ENCODE assay signal across 8 cellular contexts in the genomic region with DNA sequence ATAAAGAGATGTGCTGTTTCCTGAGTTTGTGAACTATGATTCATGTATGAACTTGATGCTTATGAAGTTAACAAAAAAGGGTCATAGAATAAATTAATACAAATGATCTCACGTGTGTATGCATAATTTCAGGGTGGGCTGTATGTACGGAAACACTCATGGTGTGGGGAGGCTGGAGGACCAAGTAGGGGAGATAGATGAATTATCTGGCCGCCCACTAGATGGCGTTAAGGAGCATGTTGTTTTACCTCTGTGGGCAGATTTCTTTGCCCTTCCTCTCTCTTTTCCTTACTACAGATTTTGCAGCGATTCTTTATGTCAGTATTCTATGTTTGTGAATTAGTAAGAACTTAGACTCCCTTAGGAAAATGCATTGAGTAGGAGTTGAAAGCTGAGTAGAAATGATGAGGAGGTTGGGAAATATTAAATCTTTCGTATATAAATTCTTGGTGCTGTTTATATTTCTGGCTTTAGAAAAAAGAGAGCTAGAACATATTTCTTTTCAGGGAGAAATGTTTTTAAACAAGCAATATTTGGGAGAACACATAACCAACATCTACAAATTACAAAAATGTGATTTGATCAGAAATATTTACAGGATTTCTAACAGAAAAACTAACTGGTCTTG. TPM values are rescaled to one million over a fixed set of nuclear protein-coding genes. Genes with fewer than 3 reads are reported as not detected.
DNase-seq lines count a peak whose midpoint lies in the region; ATAC-seq, FAIRE-seq and TF ChIP-seq lines count a peak whose summit lies in the region.

No MANE protein-coding gene starts in this region.

- H3K4me1 ChIP-seq in MM.1S (ENCODE audit: low read length): no peaks in the 10 kb centered on the region
- H3K4me1 ChIP-seq in K562 (replicated peaks in 1 of 2; ENCODE audit: control insufficient read depth in 2 of 2, insufficient read depth in 2 of 2, low read length in 2 of 2): no peaks in the 10 kb centered on the region
- H3K4me1 ChIP-seq in suprapubic skin: no peaks in the 10 kb centered on the region

- H3K9me3 ChIP-seq in MM.1S (replicated peaks; ENCODE audit: insufficient read depth, low read length) (no peaks in the 10 kb centered on the region), K562 (replicated peaks; ENCODE audit: control insufficient read depth, insufficient read depth, low read depth, low read length) (no peaks in the 10 kb centered on the region), suprapubic skin (no peaks in the 10 kb centered on the region)

- TF ChIP-seq EP300 in K562 (IDR thresholded peaks at IDR 0.05; ENCODE audit: low read length): no peak
- TF ChIP-seq EP300 in suprapubic skin (IDR thresholded peaks at IDR 0.05): no peak

- CTCF ChIA-PET in T-cell (lab: Charles Lee): interaction anchor here (0.5 to 0.7 kb wide), 6 partner anchors 11 to 951 kb away, joined by 3 to 8 read pairs (median 3); no protein-coding TSS in a partner anchor
- CTCF ChIA-PET in K562 (lab: Yijun Ruan, JAX; ENCODE audit: low intra/inter-chr PET ratio): no interaction called here

- TF ChIP-seq CTCF in MM.1S (IDR thresholded peaks at IDR 0.05; ENCODE audit: low read length): peak; percentile 74
- peak; percentile 56 to 63 (median 62) for TF ChIP-seq CTCF in K562 (IDR thresholded peaks at IDR 0.05 in 2 of 3, conservative IDR thresholded peaks at IDR 0.05 in 1 of 3; ENCODE audit: insufficient read depth in 2 of 3, low read depth in 1 of 3, low read length in 3 of 3)
- peak in 1 of 2 donors; percentile 46 for TF ChIP-seq CTCF in suprapubic skin (IDR thresholded peaks at IDR 0.05)

- H3K27me3 ChIP-seq in MM.1S (replicated peaks; ENCODE audit: insufficient read depth, low read length) (no peaks in the 10 kb centered on the region), K562 (ENCODE audit: control insufficient read depth in 2 of 2, insufficient read depth in 2 of 2, low read length in 2 of 2) (no peaks in the 10 kb centered on the region), suprapubic skin (peaks cover 4% of the 10 kb centered on the region)

- peak; percentile 64 for FAIRE-seq in K562 (lab: Jason Lieb, UNC)

- WGBS in K562 (ENCODE audit: insufficient coverage, low coverage, missing lambda C conversion rate): 1% methylated on average over 6 of the region's 6 CpGs
- 14% methylated on average over 6 of the region's 6 CpGs for WGBS in suprapubic skin

- peak; percentile 79 for ATAC-seq in GM21576 (IDR thresholded peaks at IDR 0.05; ENCODE audit: unreplicated experiment)
- ATAC-seq in T-cell (replicated peaks in 1 of 4): peak; percentile 38 to 66 (median 52)
- ATAC-seq in K562: peak; percentile 85

- H3K9ac ChIP-seq in MM.1S (ENCODE audit: low read length) (no peak overlapping the region), K562 (ENCODE audit: insufficient read depth in 1 of 2, low read depth in 2 of 2, low read length in 2 of 2) (no peak overlapping the region)

- H3K27ac ChIP-seq in MM.1S (ENCODE audit: low read length): no peak overlapping the region
- H3K27ac ChIP-seq in K562 (ENCODE audit: extremely low read depth, low read depth, low read length): no peak overlapping the region
- H3K27ac ChIP-seq in suprapubic skin: no peak overlapping the region

- peaks cover 13 to 19% of the 10 kb centered on the region in 2 donors for H3K27me3 Mint-ChIP-seq in T-cell

- POLR2A ChIA-PET in T-cell (lab: Charles Lee) (no interaction called here), K562 (lab: Yijun Ruan, JAX) (no interaction called here)

- no peaks in the 10 kb centered on the region for H3K36me3 Mint-ChIP-seq in T-cell

- H3K4me3 ChIP-seq in MM.1S (ENCODE audit: low read length): no peak overlapping the region
- H3K4me3 ChIP-seq in K562: no peak overlapping the region
- H3K4me3 ChIP-seq in suprapubic skin: no peak overlapping the region

- DNase-seq in G401 (ENCODE audit: low spot score): peak; percentile 57
- peak; percentile 59 for DNase-seq in MM.1S
- peak in 27 of 34 experiments; percentile 6 to 54 (median 38) for DNase-seq in T-cell
- DNase-seq in K562 (ENCODE audit: extremely low read depth in 1 of 4, low spot score in 3 of 4): peak; percentile 40 to 54 (median 41)
- DNase-seq in kidney glomerular epithelial cell (lab: John Stamatoyannopoulos, UW): peak; percentile 44
- DNase-seq in stimulated activated CD4-positive, alpha-beta T cell treated with anti-CD3 and anti-CD28 coated beads, TNF-alpha, amount 100 ng/mL, for 48 hours (ENCODE audit: low read depth in 3 of 3): peak in 2 of 3 donors; percentile 7 to 49
- DNase-seq in suprapubic skin (ENCODE audit: low spot score in 2 of 2): no peak

- peaks cover 0 to 8% (median 2%) of the 10 kb centered on the region in 3 donors for H3K4me1 Mint-ChIP-seq in T-cell

- H3K36me3 ChIP-seq in MM.1S (replicated peaks; ENCODE audit: insufficient read depth, low read length) (no peaks in the 10 kb centered on the region), K562 (ENCODE audit: control insufficient read depth, insufficient read depth, low read length) (no peaks in the 10 kb centered on the region), suprapubic skin (no peaks in the 10 kb centered on the region)

- H3K79me2 ChIP-seq in MM.1S (ENCODE audit: low read length) (no peaks in the 10 kb centered on the region), K562 (ENCODE audit: control insufficient read depth, insufficient read depth, low read length) (no peaks in the 10 kb centered on the region)

- peak in 1 of 2 experiments; percentile 38; a peak in 2 of 4 replicates for TF ChIP-seq RAD21 in K562 (CRISPR knock-in tag; conservative IDR thresholded peaks at IDR 0.05 in 1 of 2, IDR thresholded peaks at IDR 0.05 in 1 of 2)

- BruUV-seq in K562 (replicated peaks; lab: Mats Ljungman, UMichigan): no TSS peak

- no peaks in the 10 kb centered on the region for H3F3A ChIP-seq in MM.1S (ENCODE audit: insufficient read depth, low read length)

- TF ChIP-seq POLR2A in K562 (conservative IDR thresholded peaks at IDR 0.05) (no peak), suprapubic skin (IDR thresholded peaks at IDR 0.05) (no peak)

- H3K9me2 ChIP-seq in MM.1S (replicated peaks; ENCODE audit: insufficient read depth, low read length): no peaks in the 10 kb centered on the region

- no peaks in the 10 kb centered on the region for H3K9me1 ChIP-seq in K562 (ENCODE audit: control insufficient read depth, insufficient read depth, low read length)

- no peak overlapping the region for H2AFZ ChIP-seq in MM.1S (ENCODE audit: low read length)
- H2AFZ ChIP-seq in K562 (ENCODE audit: low read depth, low read length): no peak overlapping the region

- no peak overlapping the region for H3K4me2 ChIP-seq in MM.1S (ENCODE audit: low read depth, low read length)
- H3K4me2 ChIP-seq in K562 (ENCODE audit: insufficient read depth, low read length): no peak overlapping the region

- H4K20me1 ChIP-seq in MM.1S (ENCODE audit: insufficient read depth, low read length): no peaks in the 10 kb centered on the region
- no peaks in the 10 kb centered on the region for H4K20me1 ChIP-seq in K562 (replicated peaks; ENCODE audit: control insufficient read depth, insufficient read depth, low read length)

- H3K27ac Mint-ChIP-seq in T-cell: no peak overlapping the region

- H3K4me3 Mint-ChIP-seq in T-cell: no peak overlapping the region

- intact Hi-C loops in K562 (cut with micrococcal nuclease): loop anchor here (10.0 kb wide), 1 partner anchor 403 kb away; no protein-coding TSS in a partner anchor

- H3K9me3 Mint-ChIP-seq in T-cell: peaks cover 0 to 11% (median 8%) of the 10 kb centered on the region in 3 donors

- in situ Hi-C loops in G401 (cut with HindIII; ENCODE audit: low sequenced_read_pairs): no loop called here
- in situ Hi-C loops in K562 (cut with MboI): no loop called here

TF ChIP-seq in K562, 482 proteins besides CTCF, POLR2A, EP300 and RAD21 (continues in another document):
- no peak for TF ChIP-seq CHD2 (IDR thresholded peaks at IDR 0.05; ENCODE audit: low read depth, low read length)
- TF ChIP-seq ILK (tag; IDR thresholded peaks at IDR 0.05; ENCODE audit: borderline replicate concordance, low read depth): no peak
- 0 out of 2 replicates have a peak, but pooled peaks have one; percentile 33 for TF ChIP-seq SMC3 (conservative IDR thresholded peaks at IDR 0.05; ENCODE audit: insufficient read depth, low read depth, low read length)
- TF ChIP-seq, protein P1, sequence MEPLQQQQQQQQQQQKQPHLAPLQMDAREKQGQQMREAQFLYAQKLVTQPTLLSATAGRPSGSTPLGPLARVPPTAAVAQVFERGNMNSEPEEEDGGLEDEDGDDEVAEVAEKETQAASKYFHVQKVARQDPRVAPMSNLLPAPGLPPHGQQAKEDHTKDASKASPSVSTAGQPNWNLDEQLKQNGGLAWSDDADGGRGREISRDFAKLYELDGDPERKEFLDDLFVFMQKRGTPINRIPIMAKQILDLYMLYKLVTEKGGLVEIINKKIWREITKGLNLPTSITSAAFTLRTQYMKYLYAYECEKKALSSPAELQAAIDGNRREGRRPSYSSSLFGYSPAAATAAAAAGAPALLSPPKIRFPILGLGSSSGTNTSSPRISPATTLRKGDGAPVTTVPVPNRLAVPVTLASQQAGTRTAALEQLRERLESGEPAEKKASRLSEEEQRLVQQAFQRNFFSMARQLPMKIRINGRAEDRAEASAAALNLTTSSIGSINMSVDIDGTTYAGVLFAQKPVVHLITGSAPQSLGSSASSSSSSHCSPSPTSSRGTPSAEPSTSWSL (CRISPR knock-in tag; IDR thresholded peaks at IDR 0.05; ENCODE audit: borderline replicate concordance): no peak
- no peak for TF ChIP-seq ZEB2 (IDR thresholded peaks at IDR 0.05)

RNA-seq across cellular contexts. Expression of a gene that starts 47.4 kb away (rescaled TPM):
- 28.7 and 49.1 TPM in 2 replicates for total RNA-seq in G401 (2014; rRNA removed; shearing (Covaris generic))
- total RNA-seq in T-cell: 10 to 100 TPM in 4 of 5 donors, 1 to 10 TPM in 1; 7.0 to 52.2 (median 27.7) TPM
- 69.5 and 72.0 TPM in 2 replicates for total RNA-seq in K562 (2011; cell fraction: chromatin; rRNA removed; ENCODE audit: low replicate concordance)
- total RNA-seq in K562 (2011; cell fraction: nucleolus; rRNA removed): 39.7 and 40.4 TPM in 2 replicates
- total RNA-seq in K562 (2011; cell fraction: nucleoplasm; rRNA removed): 53.1 and 53.5 TPM in 2 replicates
- total RNA-seq in K562 (2014; rRNA removed): 13.6 and 14.5 TPM in 2 replicates
- total RNA-seq in K562 (2014; rRNA removed; fragmentation: Illumina TruSeq; extraction: Trizol): 11.8 and 14.4 TPM in 2 replicates
- 10.0 TPM in 2 replicates for total RNA-seq in K562 (2015; rRNA removed; fragmentation: Illumina TruSeq; extraction: Trizol)
- total RNA-seq in K562 (2021): 15.1 and 16.7 TPM in 2 replicates
- 15.2 and 17.3 TPM in 2 replicates for polyA plus RNA-seq in K562 (2011; rRNA removed)
- polyA plus RNA-seq in K562 (2011; cell fraction: cytosol; rRNA removed): 10.9 and 16.4 TPM in 2 replicates
- 69.1 and 95.5 TPM in 2 replicates for polyA plus RNA-seq in K562 (2011; cell fraction: nucleus; rRNA removed)
- polyA plus RNA-seq in K562 (2012): 9.5 and 10.9 TPM in 2 replicates
- polyA plus RNA-seq in K562 (2014; fragmentation: Illumina TruSeq; extraction: Trizol): 10.1 and 11.0 TPM in 2 replicates
- polyA plus RNA-seq in K562 (2014; fragmentation: Nextera tagmentation; extraction: Ambion mirVana): 1 to 10 TPM; 3.5 to 3.6 TPM
- 12.8 and 14.3 TPM in 2 replicates for polyA plus RNA-seq in K562 (2014; rRNA removed)
- 18.1 and 25.7 TPM in 2 replicates for polyA minus RNA-seq in K562 (2011; rRNA and poly(A)+ RNA removed)
- polyA minus RNA-seq in K562 (2011; cell fraction: cytosol; rRNA and poly(A)+ RNA removed): 9.5 and 10.3 TPM in 2 replicates
- polyA minus RNA-seq in K562 (2011; cell fraction: nucleus; rRNA and poly(A)+ RNA removed): 24.1 and 34.4 TPM in 2 replicates
- 10 to 100 TPM; 17.6 to 37.9 (median 21.0) TPM for total RNA-seq in suprapubic skin

Comparison
In these comparisons a context has a peak if more than half of its experiments do, and no peak if none do; other contexts are left out.
1. DNase-seq: peak in G401 (single experiment), MM.1S (single experiment), T-cell (27 of 34), K562 (4 of 4), kidney glomerular epithelial cell (single experiment) and stimulated activated CD4-positive, alpha-beta T cell treated with anti-CD3 and anti-CD28 coated beads, TNF-alpha, amount 100 ng/mL, for 48 hours (2 of 3); none in suprapubic skin (0 of 2).
2. Peak in every context shown above with its lines, with median percentiles within 50 percentile points of each other: ATAC-seq.